8 cellular contexts compared by ENCODE assay signal in the genomic region with DNA sequence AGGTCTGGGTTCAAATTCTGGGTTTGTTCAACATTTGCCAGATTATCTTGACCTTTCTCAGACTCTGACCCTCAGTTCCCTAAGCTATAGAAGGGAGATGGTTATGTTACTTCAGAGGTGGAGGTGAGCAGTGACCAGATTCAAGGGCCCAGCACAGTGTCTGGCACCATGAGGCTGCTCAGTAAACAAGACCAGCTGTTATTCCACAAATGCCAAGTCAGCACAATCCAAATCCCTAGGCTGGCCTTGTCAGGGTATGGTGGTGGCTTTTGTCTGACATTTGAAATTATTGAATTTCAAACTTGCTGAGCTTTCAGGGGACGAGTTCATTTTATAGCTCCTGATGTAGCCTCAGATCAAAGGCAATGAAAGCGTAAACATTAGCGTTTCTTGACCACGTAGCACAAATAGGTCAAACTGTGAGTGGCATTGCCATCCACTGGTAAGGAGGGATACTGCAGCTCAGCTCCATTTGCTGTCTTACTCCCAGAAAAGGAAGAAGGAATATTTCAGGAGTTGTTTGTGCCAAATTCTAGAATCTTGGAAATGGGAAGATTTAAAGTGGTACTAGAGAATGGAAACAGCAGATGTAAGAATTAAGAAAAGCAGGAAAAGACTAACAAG.
DNase-seq lines count a peak whose midpoint lies in the region; ATAC-seq, FAIRE-seq and TF ChIP-seq lines count a peak whose summit lies in the region.

No MANE protein-coding gene starts in this region.

- no peaks in the 10 kb centered on the region for H3K36me3 Mint-ChIP-seq in T-helper 17 cell (ENCODE audit: low read depth)

- ATAC-seq in DND-41 (ENCODE audit: insufficient read depth, low read depth): no peak
- ATAC-seq in K562: peak; percentile 63
- peak; percentile 64 for ATAC-seq in mucosa of descending colon
- no peak for ATAC-seq in T-helper 17 cell
- no peak for ATAC-seq in HG02678 (IDR thresholded peaks at IDR 0.05; ENCODE audit: unreplicated experiment)

- no peak overlapping the region for H3K4me2 ChIP-seq in DND-41 (ENCODE audit: insufficient read depth, low read length)
- peak overlapping the region; percentile 17; the same call in 1 of the 2 replicates for H3K4me2 ChIP-seq in K562 (ENCODE audit: insufficient read depth, low read length)

- H4K20me1 ChIP-seq in DND-41 (ENCODE audit: insufficient read depth, low read length): peaks cover 89% of the 10 kb centered on the region
- peaks cover 19% of the 10 kb centered on the region for H4K20me1 ChIP-seq in K562 (replicated peaks; ENCODE audit: control insufficient read depth, insufficient read depth, low read length)

- CTCF ChIA-PET in K562 (lab: Yijun Ruan, JAX; ENCODE audit: low intra/inter-chr PET ratio): interaction anchor here (0.5 to 0.6 kb wide), 2 partner anchors 110 to 1837 kb away, joined by 3 to 5 read pairs; no protein-coding TSS in a partner anchor

- H3K27me3 ChIP-seq in DND-41 (ENCODE audit: insufficient read depth, low read length, poor library complexity): no peaks in the 10 kb centered on the region
- H3K27me3 ChIP-seq in K562 (ENCODE audit: control insufficient read depth in 2 of 2, insufficient read depth in 2 of 2, low read length in 2 of 2): peaks cover 19 to 45% of the 10 kb centered on the region in 2 experiments

- no peak overlapping the region for H3K4me3 Mint-ChIP-seq in T-helper 17 cell

- H3K4me3 ChIP-seq in DND-41 (ENCODE audit: low read depth in 1 of 2, low read length in 2 of 2): no peak overlapping the region
- no peak overlapping the region for H3K4me3 ChIP-seq in LNCaP clone FGC (ENCODE audit: low read depth, low read length)
- no peak overlapping the region for H3K4me3 ChIP-seq in K562
- no peak overlapping the region for H3K4me3 ChIP-seq in mucosa of descending colon

- no TSS peak for BruUV-seq in K562 (replicated peaks; lab: Mats Ljungman, UMichigan)

- intact Hi-C loops in K562 (cut with micrococcal nuclease) (loop anchor here (1.0 to 10.0 kb wide), 3 partner anchors 63 to 596 kb away; no protein-coding TSS in a partner anchor), mucosa of descending colon (cut with DNase I, micrococcal nuclease) (no loop called here)

- H3K9ac ChIP-seq in DND-41 (ENCODE audit: low read depth, low read length): no peak overlapping the region
- H3K9ac ChIP-seq in K562 (ENCODE audit: insufficient read depth in 1 of 2, low read depth in 2 of 2, low read length in 2 of 2): no peak overlapping the region

- peaks cover 99% of the 10 kb centered on the region for H3K79me2 ChIP-seq in DND-41 (ENCODE audit: insufficient read depth, low read length)
- no peaks in the 10 kb centered on the region for H3K79me2 ChIP-seq in K562 (ENCODE audit: control insufficient read depth, insufficient read depth, low read length)

- H3K4me1 ChIP-seq in DND-41 (ENCODE audit: insufficient read depth, low read length): peaks cover 28% of the 10 kb centered on the region
- H3K4me1 ChIP-seq in K562 (replicated peaks in 1 of 2; ENCODE audit: control insufficient read depth in 2 of 2, insufficient read depth in 2 of 2, low read length in 2 of 2): peaks cover 0 to 4% of the 10 kb centered on the region in 2 experiments; a peak in 1 of 5 replicates
- peaks cover 6% of the 10 kb centered on the region for H3K4me1 ChIP-seq in mucosa of descending colon (ENCODE audit: low read depth)

- peaks cover 18% of the 10 kb centered on the region for H3K4me1 Mint-ChIP-seq in T-helper 17 cell

- H3K27ac ChIP-seq in DND-41 (ENCODE audit: low read length) (peak overlapping the region; percentile 39; the same call in 1 of the 2 replicates), K562 (ENCODE audit: extremely low read depth, low read depth, low read length) (no peak overlapping the region)

- TF ChIP-seq RAD21 in K562 (CRISPR knock-in tag; conservative IDR thresholded peaks at IDR 0.05 in 1 of 2, IDR thresholded peaks at IDR 0.05 in 1 of 2): peak; percentile 15 to 52; a peak in 3 of 4 replicates

- H3K36me3 ChIP-seq in DND-41 (ENCODE audit: insufficient read depth, low read length) (peaks cover 98% of the 10 kb centered on the region), K562 (ENCODE audit: control insufficient read depth, insufficient read depth, low read length) (no peaks in the 10 kb centered on the region), mucosa of descending colon (ENCODE audit: low read depth) (no peaks in the 10 kb centered on the region)

- FAIRE-seq in K562 (lab: Jason Lieb, UNC): peak; percentile 89

- in situ Hi-C loops in K562 (cut with MboI): loop anchor here (10.0 kb wide), 1 partner anchor 566 kb away; no protein-coding TSS in a partner anchor

- no peak for TF ChIP-seq POLR2A in K562 (conservative IDR thresholded peaks at IDR 0.05)

- no peak overlapping the region for H3K27ac Mint-ChIP-seq in T-helper 17 cell

- TF ChIP-seq CTCF in DND-41 (IDR thresholded peaks at IDR 0.05; ENCODE audit: borderline replicate concordance, extremely low read depth, low read length, poor library complexity, severe bottlenecking): peak; percentile 57
- peak; percentile 44 for TF ChIP-seq CTCF in LNCaP clone FGC (IDR thresholded peaks at IDR 0.05; ENCODE audit: control insufficient read depth, extremely low read depth, insufficient read depth)
- TF ChIP-seq CTCF in K562 (IDR thresholded peaks at IDR 0.05 in 2 of 3, conservative IDR thresholded peaks at IDR 0.05 in 1 of 3; ENCODE audit: insufficient read depth in 2 of 3, low read depth in 1 of 3, low read length in 3 of 3): peak; percentile 54 to 73 (median 67)
- peak; percentile 44 for TF ChIP-seq CTCF in mucosa of descending colon (IDR thresholded peaks at IDR 0.05)

- no peaks in the 10 kb centered on the region for H3K27me3 Mint-ChIP-seq in T-helper 17 cell

- WGBS in K562 (ENCODE audit: insufficient coverage, low coverage, missing lambda C conversion rate): 1% methylated on average over 4 of the region's 4 CpGs

- POLR2A ChIA-PET in K562 (lab: Yijun Ruan, JAX): interaction anchor here (0.5 to 2.3 kb wide), 4 partner anchors 10 to 320 kb away, joined by 3 to 7 read pairs (median 4); no protein-coding TSS in a partner anchor

- no peak for DNase-seq in DND-41
- peak; percentile 36 for DNase-seq in LNCaP clone FGC (ENCODE audit: low read depth)
- peak; percentile 18 to 59 (median 51) for DNase-seq in K562 (ENCODE audit: extremely low read depth in 1 of 4, low spot score in 3 of 4)
- peak in 1 of 3 donors; percentile 25 for DNase-seq in mucosa of descending colon
- DNase-seq in NCI-H526 treated with DMSO at 0.1 percent for 48 hours (lab: John Stamatoyannopoulos, UW): no peak
- DNase-seq in T-helper 17 cell: no peak
- DNase-seq in NCI-H187 (lab: John Stamatoyannopoulos, UW): no peak

- no peaks in the 10 kb centered on the region for H3K9me1 ChIP-seq in K562 (ENCODE audit: control insufficient read depth, insufficient read depth, low read length)

- no peak for TF ChIP-seq EP300 in K562 (IDR thresholded peaks at IDR 0.05; ENCODE audit: low read length)

- H2AFZ ChIP-seq in DND-41 (ENCODE audit: low read depth, low read length): no peak overlapping the region
- no peak overlapping the region; the same call in 1 of the 2 replicates for H2AFZ ChIP-seq in K562 (ENCODE audit: low read depth, low read length)

- H3K9me3 ChIP-seq in DND-41 (ENCODE audit: insufficient read depth, low read length, severe bottlenecking) (no peaks in the 10 kb centered on the region), K562 (replicated peaks; ENCODE audit: control insufficient read depth, insufficient read depth, low read depth, low read length) (no peaks in the 10 kb centered on the region), mucosa of descending colon (no peaks in the 10 kb centered on the region), T-helper 17 cell (ENCODE audit: control insufficient read depth, low read length, poor library complexity, severe bottlenecking) (no peaks in the 10 kb centered on the region)

TF ChIP-seq in K562, 482 proteins besides CTCF, POLR2A, EP300 and RAD21:
- no peak for TF ChIP-seq ELF1 (tag; IDR thresholded peaks at IDR 0.05)
- TF ChIP-seq C11orf30 (IDR thresholded peaks at IDR 0.05; ENCODE audit: low read depth): peak; percentile 97
- TF ChIP-seq ZNF316 (IDR thresholded peaks at IDR 0.05): peak; percentile 98
- TF ChIP-seq ZNF764 (CRISPR knock-in tag; IDR thresholded peaks at IDR 0.05; ENCODE audit: low read depth): peak; percentile 93
- TF ChIP-seq MAFG (tag; conservative IDR thresholded peaks at IDR 0.05): peak; percentile 98
- TF ChIP-seq ASH1L (IDR thresholded peaks at IDR 0.05; ENCODE audit: borderline replicate concordance, low read depth, partially characterized antibody): no peak
- 0 out of 2 replicates have a peak, but pooled peaks have one; percentile 28 for TF ChIP-seq SMC3 (conservative IDR thresholded peaks at IDR 0.05; ENCODE audit: insufficient read depth, low read depth, low read length)
- TF ChIP-seq MAFF (IDR thresholded peaks at IDR 0.05; ENCODE audit: low read length): peak; percentile 98
- peak; percentile 99 for TF ChIP-seq MAFK (IDR thresholded peaks at IDR 0.05; ENCODE audit: low read length)
TF ChIP-seq in K562: peak in this region for 7.

Comparison
In these comparisons a context has a peak if more than half of its experiments do, and no peak if none do; other contexts are left out.
1. ATAC-seq: peak in K562 (single experiment) and mucosa of descending colon (single experiment); none in DND-41 (single experiment), T-helper 17 cell (single experiment) and HG02678 (single experiment).
2. DNase-seq: peak in LNCaP clone FGC (single experiment) and K562 (4 of 4); none in DND-41 (single experiment), NCI-H526 treated with DMSO at 0.1 percent for 48 hours (single experiment), T-helper 17 cell (0 of 3) and NCI-H187 (0 of 2).
3. Peak in every context shown above with its lines, with median percentiles within 50 percentile points of each other: CTCF ChIP-seq.